ENCODE assay signal across 13 cellular contexts in genomic region chr11:121237686-121238658, GRCh38. TPM values are rescaled to one million over a fixed set of nuclear protein-coding genes. Genes with fewer than 3 reads are reported as not detected.
DNase-seq lines count a peak whose midpoint lies in the region; ATAC-seq, FAIRE-seq and TF ChIP-seq lines count a peak whose summit lies in the region.
"Had no signal": no experiment of that assay in that cellular context is flagged by ENCODE, and none has a peak within 500 bp of the region (broad histone marks: within the 10 kb centered on the region; RNA-seq: fewer than 3 reads in every experiment).

No MANE protein-coding gene starts in this region.

- H3K4me2 ChIP-seq in Karpas-422 (ENCODE audit: low read depth, low read length, poor library complexity, severe bottlenecking) (peak overlapping the region; percentile 15), smooth muscle cell (peak overlapping the region; percentile 28)

- H3K27ac ChIP-seq in Karpas-422 (ENCODE audit: low read length) (no peak overlapping the region), smooth muscle cell (ENCODE audit: low read depth) (peak overlapping the region; percentile 84)
- H3K27ac ChIP-seq: thyroid gland had no signal

- no peaks in the 10 kb centered on the region for H3K9me2 ChIP-seq in Karpas-422 (replicated peaks; ENCODE audit: insufficient read depth, low read length)

- peak overlapping the region; percentile 68 for H3K27ac Mint-ChIP-seq in activated CD4-positive, alpha-beta memory T cell treated with anti-CD3 and anti-CD28 coated beads for 36 hours
- no peak overlapping the region for H3K27ac Mint-ChIP-seq in activated CD4-positive, alpha-beta memory T cell treated with anti-CD3 and anti-CD28 coated beads, Interleukin-2, amount 10 ng/mL, durations not matched to agents 7 days and 5 days
- no peak overlapping the region for H3K27ac Mint-ChIP-seq in effector memory CD8-positive, alpha-beta T cell

- H3K4me3 Mint-ChIP-seq in activated CD4-positive, alpha-beta memory T cell treated with anti-CD3 and anti-CD28 coated beads for 36 hours: peak overlapping the region; percentile 24
- no peak overlapping the region for H3K4me3 Mint-ChIP-seq in activated CD4-positive, alpha-beta memory T cell treated with anti-CD3 and anti-CD28 coated beads, Interleukin-2, amount 10 ng/mL, durations not matched to agents 7 days and 5 days
- H3K4me3 Mint-ChIP-seq in effector memory CD8-positive, alpha-beta T cell: no peak overlapping the region

- POLR2A ChIA-PET in activated CD4-positive, alpha-beta memory T cell treated with anti-CD3 and anti-CD28 coated beads for 36 hours (lab: Charles Lee): no interaction called here
- POLR2A ChIA-PET in activated CD4-positive, alpha-beta memory T cell treated with anti-CD3 and anti-CD28 coated beads, Interleukin-2, amount 10 ng/mL, durations not matched to agents 7 days and 5 days (lab: Charles Lee): no interaction called here

- H3K27me3 ChIP-seq in Karpas-422 (ENCODE audit: low read length) (no peaks in the 10 kb centered on the region), bronchial epithelial cell (ENCODE audit: control insufficient read depth, insufficient read depth, low read length) (no peaks in the 10 kb centered on the region), smooth muscle cell (ENCODE audit: low read depth) (no peaks in the 10 kb centered on the region)
- H3K27me3 ChIP-seq: thyroid gland had no signal

- H3K4me3 ChIP-seq in Karpas-422 (ENCODE audit: low read length): no peak overlapping the region
- no peak overlapping the region for H3K4me3 ChIP-seq in bronchial epithelial cell (ENCODE audit: low read depth, low read length)
- no peak overlapping the region for H3K4me3 ChIP-seq in smooth muscle cell
- H3K4me3 ChIP-seq: thyroid gland had no signal

- no peaks in the 10 kb centered on the region for H3K9me3 Mint-ChIP-seq in activated CD4-positive, alpha-beta memory T cell treated with anti-CD3 and anti-CD28 coated beads for 36 hours
- no peaks in the 10 kb centered on the region for H3K9me3 Mint-ChIP-seq in activated CD4-positive, alpha-beta memory T cell treated with anti-CD3 and anti-CD28 coated beads, Interleukin-2, amount 10 ng/mL, durations not matched to agents 7 days and 5 days
- no peaks in the 10 kb centered on the region for H3K9me3 Mint-ChIP-seq in effector memory CD8-positive, alpha-beta T cell

- H3K27me3 Mint-ChIP-seq in activated CD4-positive, alpha-beta memory T cell treated with anti-CD3 and anti-CD28 coated beads for 36 hours: peaks cover 19% of the 10 kb centered on the region
- H3K27me3 Mint-ChIP-seq in activated CD4-positive, alpha-beta memory T cell treated with anti-CD3 and anti-CD28 coated beads, Interleukin-2, amount 10 ng/mL, durations not matched to agents 7 days and 5 days: peaks cover 48% of the 10 kb centered on the region
- peaks cover 50 to 64% of the 10 kb centered on the region in 2 donors for H3K27me3 Mint-ChIP-seq in effector memory CD8-positive, alpha-beta T cell

- peaks cover 5% of the 10 kb centered on the region for H3K4me1 ChIP-seq in Karpas-422 (ENCODE audit: low read length)
- H3K4me1 ChIP-seq in smooth muscle cell (ENCODE audit: low read depth): peaks cover 54% of the 10 kb centered on the region
- H3K4me1 ChIP-seq: thyroid gland had no signal

- peaks cover 29% of the 10 kb centered on the region for H3K4me1 Mint-ChIP-seq in activated CD4-positive, alpha-beta memory T cell treated with anti-CD3 and anti-CD28 coated beads for 36 hours (ENCODE audit: low read depth)
- peaks cover 33% of the 10 kb centered on the region for H3K4me1 Mint-ChIP-seq in activated CD4-positive, alpha-beta memory T cell treated with anti-CD3 and anti-CD28 coated beads, Interleukin-2, amount 10 ng/mL, durations not matched to agents 7 days and 5 days
- H3K4me1 Mint-ChIP-seq in effector memory CD8-positive, alpha-beta T cell (ENCODE audit: low read depth in 2 of 2): peaks cover 6% of the 10 kb centered on the region in 2 donors

- TF ChIP-seq CTCF in bronchial epithelial cell (IDR thresholded peaks at IDR 0.05; ENCODE audit: insufficient read depth, low read length, severe bottlenecking) (no peak), smooth muscle cell (IDR thresholded peaks at IDR 0.05; ENCODE audit: borderline replicate concordance, insufficient read depth, poor library complexity, severe bottlenecking) (no peak)

- WGBS in smooth muscle cell (ENCODE audit: low lambda C conversion rate): 67% methylated on average over 12 of the region's 12 CpGs

- no peaks in the 10 kb centered on the region for H3K9me3 ChIP-seq in Karpas-422 (ENCODE audit: low read length)
- no peaks in the 10 kb centered on the region for H3K9me3 ChIP-seq in smooth muscle cell (replicated peaks; ENCODE audit: low read depth)
- H3K9me3 ChIP-seq: thyroid gland had no signal

- peaks cover 10% of the 10 kb centered on the region for H3F3A ChIP-seq in smooth muscle cell (ENCODE audit: low read depth)

- no peak for FAIRE-seq in bronchial epithelial cell (lab: Jason Lieb, UNC)
- FAIRE-seq: small intestine had no signal

- H2AFZ ChIP-seq in Karpas-422 (ENCODE audit: low read length) (no peak overlapping the region), smooth muscle cell (ENCODE audit: low read depth) (no peak overlapping the region)

- H4K20me1 ChIP-seq in Karpas-422 (ENCODE audit: insufficient read depth, low read depth, low read length): no peaks in the 10 kb centered on the region
- no peaks in the 10 kb centered on the region for H4K20me1 ChIP-seq in smooth muscle cell (ENCODE audit: low read depth)

- no peaks in the 10 kb centered on the region for H3K79me2 ChIP-seq in Karpas-422 (ENCODE audit: low read length)
- H3K79me2 ChIP-seq in smooth muscle cell (ENCODE audit: low read depth): no peaks in the 10 kb centered on the region

- peak; percentile 74 for DNase-seq in activated CD4-positive, alpha-beta memory T cell treated with anti-CD3 and anti-CD28 coated beads for 36 hours
- no peak for DNase-seq in activated CD4-positive, alpha-beta memory T cell treated with anti-CD3 and anti-CD28 coated beads, Interleukin-2, amount 10 ng/mL, durations not matched to agents 7 days and 5 days
- no peak for DNase-seq in Karpas-422
- peak; percentile 62 for DNase-seq in bronchial epithelial cell (ENCODE audit: low read depth)
- DNase-seq in smooth muscle cell (lab: John Stamatoyannopoulos, UW; ENCODE audit: unreplicated experiment): no peak
- no peak for DNase-seq in NCI-H2171 treated with DMSO at 0.1 percent for 48 hours (lab: John Stamatoyannopoulos, UW)
- no peak for DNase-seq in effector memory CD8-positive, alpha-beta T cell
- DNase-seq: effector memory CD4-positive, alpha-beta T cell; Kasumi-1; left ventricle myocardium superior; small intestine; thyroid gland had no signal

- no peak for ATAC-seq in GM21717 (IDR thresholded peaks at IDR 0.05; ENCODE audit: unreplicated experiment)
- no peak for ATAC-seq in effector memory CD8-positive, alpha-beta T cell (replicated peaks)
- ATAC-seq: left ventricle myocardium superior had no signal

- intact Hi-C loops in activated CD4-positive, alpha-beta memory T cell treated with anti-CD3 and anti-CD28 coated beads for 36 hours (cut with micrococcal nuclease): loop anchor here (1.0 to 5.0 kb wide), 6 partner anchors 11 to 412 kb away; partner anchors contain the start of genes SC5D, SORL1 and SORL1-AS1

- H3K36me3 ChIP-seq in Karpas-422 (ENCODE audit: insufficient read depth, low read length) (no peaks in the 10 kb centered on the region), bronchial epithelial cell (ENCODE audit: control insufficient read depth, insufficient read depth, low read length) (no peaks in the 10 kb centered on the region), smooth muscle cell (ENCODE audit: low read depth) (no peaks in the 10 kb centered on the region)
- H3K36me3 ChIP-seq: thyroid gland had no signal

- CTCF ChIA-PET in activated CD4-positive, alpha-beta memory T cell treated with anti-CD3 and anti-CD28 coated beads for 36 hours (lab: Charles Lee): interaction anchor here (1.4 kb wide), 1 partner anchor 74 kb away, joined by 5 read pairs; no protein-coding TSS in a partner anchor
- CTCF ChIA-PET in activated CD4-positive, alpha-beta memory T cell treated with anti-CD3 and anti-CD28 coated beads, Interleukin-2, amount 10 ng/mL, durations not matched to agents 7 days and 5 days (lab: Charles Lee): no interaction called here

- H3K36me3 Mint-ChIP-seq in activated CD4-positive, alpha-beta memory T cell treated with anti-CD3 and anti-CD28 coated beads for 36 hours: no peaks in the 10 kb centered on the region
- no peaks in the 10 kb centered on the region for H3K36me3 Mint-ChIP-seq in activated CD4-positive, alpha-beta memory T cell treated with anti-CD3 and anti-CD28 coated beads, Interleukin-2, amount 10 ng/mL, durations not matched to agents 7 days and 5 days (ENCODE audit: low read depth)
- H3K36me3 Mint-ChIP-seq in effector memory CD8-positive, alpha-beta T cell (ENCODE audit: insufficient read depth): no peaks in the 10 kb centered on the region

- no peak overlapping the region for H3K9ac ChIP-seq in Karpas-422 (ENCODE audit: low read length)
- H3K9ac ChIP-seq in smooth muscle cell (ENCODE audit: low read depth): no peak overlapping the region

RNA-seq across cellular contexts. Expression of gene SC5D, which starts 54.6 kb away (rescaled TPM):
- total RNA-seq in activated CD4-positive, alpha-beta memory T cell treated with anti-CD3 and anti-CD28 coated beads for 36 hours: 10 to 100 TPM; 23.3 to 24.7 TPM
- total RNA-seq in activated CD4-positive, alpha-beta memory T cell treated with anti-CD3 and anti-CD28 coated beads, Interleukin-2, amount 10 ng/mL, durations not matched to agents 7 days and 5 days: 10 to 100 TPM; 28.5 to 29.4 TPM
- 9.2 and 27.2 TPM in 2 replicates for total RNA-seq in Karpas-422 (2014; rRNA removed; shearing (Covaris generic); ENCODE audit: low replicate concordance)
- 55.3 and 73.6 TPM in 2 replicates for total RNA-seq in bronchial epithelial cell
- total RNA-seq in smooth muscle cell: 138 and 168 TPM in 2 replicates
- polyA plus RNA-seq in smooth muscle cell: 59.5 and 73.1 TPM in 2 replicates

Comparison
In these comparisons a context has a peak if more than half of its experiments do, and no peak if none do; other contexts are left out.
1. DNase-seq: peak in activated CD4-positive, alpha-beta memory T cell treated with anti-CD3 and anti-CD28 coated beads for 36 hours (single experiment) and bronchial epithelial cell (single experiment); none in activated CD4-positive, alpha-beta memory T cell treated with anti-CD3 and anti-CD28 coated beads, Interleukin-2, amount 10 ng/mL, durations not matched to agents 7 days and 5 days (single experiment), Karpas-422 (single experiment), smooth muscle cell (single experiment), NCI-H2171 treated with DMSO at 0.1 percent for 48 hours (single experiment) and effector memory CD8-positive, alpha-beta T cell (0 of 3).